ENCODE assay signal across 18 cellular contexts in genomic region chr14:93299831-93300230, GRCh38. TPM values are rescaled to one million over a fixed set of nuclear protein-coding genes. Genes with fewer than 3 reads are reported as not detected.
"Had no signal": no experiment of that assay in that cellular context is flagged by ENCODE, and none has a peak within 500 bp of the region (broad histone marks: within the 10 kb centered on the region; RNA-seq: fewer than 3 reads in every experiment).

No MANE protein-coding gene starts in this region.

- H3K9me3 ChIP-seq: right atrium auricular region had no signal

- H3K4me3 ChIP-seq: coronary artery, right atrium auricular region had no signal

- DNase-seq: activated CD4-positive, alpha-beta memory T cell treated with anti-CD3 and anti-CD28 coated beads for 36 hours; activated gamma-delta T cell; activated naive CD8-positive, alpha-beta T cell treated with anti-CD3 and anti-CD28 coated beads, Interleukin-2, amount 10 ng/mL, durations not matched to agents 7 days and 5 days; activated T-cell treated with anti-CD3 and anti-CD28 coated beads, Interleukin-2, amount 50 U/mL, for 4 hours; effector CD8-positive, alpha-beta T cell; hypothalamus; kidney glomerular epithelial cell; small intestine; stimulated activated naive B cell treated with anti-CD40 and anti-IgM and Interleukin-4, amounts not matched to agents 10 μg/mL and 1 μg/mL and 100 μg/mL, for 72 hours; substantia nigra had no signal

- H3K36me3 ChIP-seq: right atrium auricular region had no signal

- H3K27ac Mint-ChIP-seq: activated CD4-positive, alpha-beta memory T cell treated with anti-CD3 and anti-CD28 coated beads for 36 hours; activated naive CD8-positive, alpha-beta T cell treated with anti-CD3 and anti-CD28 coated beads, Interleukin-2, amount 10 ng/mL, durations not matched to agents 7 days and 5 days had no signal

- H3K9me3 Mint-ChIP-seq: activated CD4-positive, alpha-beta memory T cell treated with anti-CD3 and anti-CD28 coated beads for 36 hours; activated naive CD8-positive, alpha-beta T cell treated with anti-CD3 and anti-CD28 coated beads, Interleukin-2, amount 10 ng/mL, durations not matched to agents 7 days and 5 days; activated T-cell treated with anti-CD3 and anti-CD28 coated beads, Interleukin-2, amount 50 U/mL, for 4 hours; stimulated activated naive B cell treated with anti-CD40 and anti-IgM and Interleukin-4, amounts not matched to agents 10 μg/mL and 1 μg/mL and 100 μg/mL, for 72 hours; type B pancreatic cell had no signal

- H3K4me3 Mint-ChIP-seq: activated CD4-positive, alpha-beta memory T cell treated with anti-CD3 and anti-CD28 coated beads for 36 hours; activated naive CD8-positive, alpha-beta T cell treated with anti-CD3 and anti-CD28 coated beads, Interleukin-2, amount 10 ng/mL, durations not matched to agents 7 days and 5 days; activated T-cell treated with anti-CD3 and anti-CD28 coated beads, Interleukin-2, amount 50 U/mL, for 4 hours; stimulated activated naive B cell treated with anti-CD40 and anti-IgM and Interleukin-4, amounts not matched to agents 10 μg/mL and 1 μg/mL and 100 μg/mL, for 72 hours; type B pancreatic cell had no signal

- H3K27me3 ChIP-seq: right atrium auricular region had no signal

- H3K27ac ChIP-seq: coronary artery, right atrium auricular region had no signal

- H3K27me3 Mint-ChIP-seq: activated CD4-positive, alpha-beta memory T cell treated with anti-CD3 and anti-CD28 coated beads for 36 hours; activated naive CD8-positive, alpha-beta T cell treated with anti-CD3 and anti-CD28 coated beads, Interleukin-2, amount 10 ng/mL, durations not matched to agents 7 days and 5 days; stimulated activated naive B cell treated with anti-CD40 and anti-IgM and Interleukin-4, amounts not matched to agents 10 μg/mL and 1 μg/mL and 100 μg/mL, for 72 hours; type B pancreatic cell had no signal

- H3K36me3 Mint-ChIP-seq: activated CD4-positive, alpha-beta memory T cell treated with anti-CD3 and anti-CD28 coated beads for 36 hours had no signal

RNA-seq across cellular contexts. Expression of gene COX8C, which starts 47.2 kb away (rescaled TPM):
- total RNA-seq: activated CD4-positive, alpha-beta memory T cell treated with anti-CD3 and anti-CD28 coated beads for 36 hours; activated naive CD8-positive, alpha-beta T cell treated with anti-CD3 and anti-CD28 coated beads, Interleukin-2, amount 10 ng/mL, durations not matched to agents 7 days and 5 days; activated T-cell treated with anti-CD3 and anti-CD28 coated beads, Interleukin-2, amount 50 U/mL, for 4 hours; astrocyte; glomerular endothelial cell; lower leg skin; myocyte; right atrium auricular region; T-helper 2 cell treated with Interferon-gamma antibody and Interleukin-4, amounts not matched to agents 100 ng/mL and 5 ng/mL, for 36 hours had no signal
